In genomic region chr5:103258957-103259704, GRCh38 we compare ENCODE assay signal across 1 cellular context.
TF ChIP-seq lines count a peak whose summit lies in the region.

No MANE protein-coding gene starts in this region.

TF ChIP-seq in HEK293, 187 proteins besides CTCF, POLR2A, EP300 and RAD21 (continued from another document and continues in another):
- TF ChIP-seq ZBTB49 (tag by site-specific recombination; IDR thresholded peaks at IDR 0.05; ENCODE audit: low read depth) (no peak), KLF10 (tag by site-specific recombination; IDR thresholded peaks at IDR 0.05) (0 out of 2 replicates have a peak, but pooled peaks have one; percentile 11), ZFHX2 (tag by site-specific recombination; conservative IDR thresholded peaks at IDR 0.05) (peak; percentile 73; the same call in 1 of the 2 replicates), ZNF184 (tag by site-specific recombination; IDR thresholded peaks at IDR 0.05) (no peak), ZNF514 (tag by site-specific recombination; IDR thresholded peaks at IDR 0.05) (no peak), MYNN (tag by site-specific recombination; IDR thresholded peaks at IDR 0.05; ENCODE audit: borderline replicate concordance) (no peak), ZNF596 (tag by site-specific recombination; IDR thresholded peaks at IDR 0.05) (peak; percentile 63), ZBTB11 (tag by site-specific recombination; conservative IDR thresholded peaks at IDR 0.05; ENCODE audit: low read depth) (peak; percentile 59), ZNF488 (tag by site-specific recombination; IDR thresholded peaks at IDR 0.05) (no peak), ZNF692 (tag by site-specific recombination; IDR thresholded peaks at IDR 0.05) (peak; percentile 90), ZSCAN18 (tag by site-specific recombination; IDR thresholded peaks at IDR 0.05) (no peak), ZNF398 (tag by site-specific recombination; IDR thresholded peaks at IDR 0.05) (peak; percentile 44), ZNF776 (tag by site-specific recombination; IDR thresholded peaks at IDR 0.05; ENCODE audit: borderline replicate concordance) (no peak), ZNF645 (tag by site-specific recombination; IDR thresholded peaks at IDR 0.05) (no peak), ZNF830 (tag by site-specific recombination; IDR thresholded peaks at IDR 0.05; ENCODE audit: low read depth) (no peak), ZNF311 (tag by site-specific recombination; IDR thresholded peaks at IDR 0.05; ENCODE audit: borderline replicate concordance) (no peak), REPIN1 (tag by site-specific recombination; IDR thresholded peaks at IDR 0.05; ENCODE audit: low read depth) (no peak), ZNF112 (tag by site-specific recombination; IDR thresholded peaks at IDR 0.05) (no peak), ZFP69B (tag by site-specific recombination; IDR thresholded peaks at IDR 0.05) (no peak; the same call in 1 of the 2 replicates), ZNF76 (tag by site-specific recombination; IDR thresholded peaks at IDR 0.05; ENCODE audit: borderline replicate concordance, low read depth) (no peak; the same call in 1 of the 2 replicates), ZEB2 (tag by site-specific recombination; IDR thresholded peaks at IDR 0.05) (peak; percentile 80), ZXDB (tag by site-specific recombination; IDR thresholded peaks at IDR 0.05) (peak; percentile 29; the same call in 1 of the 2 replicates), ZNF155 (tag by site-specific recombination; IDR thresholded peaks at IDR 0.05) (no peak), ZNF37A (tag by site-specific recombination; IDR thresholded peaks at IDR 0.05) (no peak), ZNF837 (tag by site-specific recombination; IDR thresholded peaks at IDR 0.05) (peak; percentile 27; the same call in 1 of the 2 replicates), REST (tag by site-specific recombination; IDR thresholded peaks at IDR 0.05) (no peak; the same call in none of the 2 replicates), ZNF366 (tag by site-specific recombination; conservative IDR thresholded peaks at IDR 0.05) (no peak; the same call in 1 of the 2 replicates), PRDM2 (tag by site-specific recombination; IDR thresholded peaks at IDR 0.05; ENCODE audit: borderline replicate concordance) (no peak), ZNF302 (tag by site-specific recombination; IDR thresholded peaks at IDR 0.05; ENCODE audit: low read depth) (no peak), ZNF549 (tag by site-specific recombination; IDR thresholded peaks at IDR 0.05) (no peak), ZNF561 (tag by site-specific recombination; IDR thresholded peaks at IDR 0.05; ENCODE audit: borderline replicate concordance) (peak; percentile 45; the same call in 1 of the 2 replicates)
